29 cellular contexts compared by ENCODE assay signal in genomic region chr17:16953347-16953746, GRCh38. TPM values are rescaled to one million over a fixed set of nuclear protein-coding genes. Genes with fewer than 3 reads are reported as not detected.
"Had no signal": no experiment of that assay in that cellular context is flagged by ENCODE, and none has a peak within 500 bp of the region (broad histone marks: within the 10 kb centered on the region; RNA-seq: fewer than 3 reads in every experiment).

No MANE protein-coding gene starts in this region.

- H2AFZ ChIP-seq: hepatocyte, neural progenitor cell had no signal

- H3K4me1 ChIP-seq: foreskin keratinocyte, lower lobe of right lung, neural progenitor cell, sigmoid colon, transverse colon, uterus had no signal

- H3K36me3 ChIP-seq: lower lobe of right lung, neural progenitor cell, sigmoid colon, transverse colon, uterus had no signal

- H3K27ac Mint-ChIP-seq: activated CD8-positive, alpha-beta T cell treated with anti-CD3 and anti-CD28 coated beads for 36 hours; activated naive CD4-positive, alpha-beta T cell treated with anti-CD3 and anti-CD28 coated beads, Interleukin-2, amount 10 ng/mL, durations not matched to agents 7 days and 5 days; mesothelial cell of epicardium; naive thymus-derived CD8-positive, alpha-beta T cell; neural progenitor cell; progenitor cell of endocrine pancreas; T-cell; WTC11 had no signal

- H3K79me2 ChIP-seq: hepatocyte had no signal

- H3K4me1 Mint-ChIP-seq: activated naive CD4-positive, alpha-beta T cell treated with anti-CD3 and anti-CD28 coated beads, Interleukin-2, amount 10 ng/mL, durations not matched to agents 7 days and 5 days; immature natural killer cell; mesothelial cell of epicardium; naive thymus-derived CD8-positive, alpha-beta T cell; neural progenitor cell; T-cell; WTC11 had no signal

- H3K27me3 Mint-ChIP-seq: stimulated activated naive B cell treated with anti-CD40 and anti-IgM and Interleukin-4, amounts not matched to agents 10 μg/mL and 1 μg/mL and 100 μg/mL, for 72 hours had no signal

- H3K4me3 Mint-ChIP-seq: activated CD8-positive, alpha-beta T cell treated with anti-CD3 and anti-CD28 coated beads for 36 hours; activated naive CD4-positive, alpha-beta T cell treated with anti-CD3 and anti-CD28 coated beads, Interleukin-2, amount 10 ng/mL, durations not matched to agents 7 days and 5 days; immature natural killer cell; mesothelial cell of epicardium; naive thymus-derived CD8-positive, alpha-beta T cell; neural progenitor cell; stimulated activated naive B cell treated with anti-CD40 and anti-IgM and Interleukin-4, amounts not matched to agents 10 μg/mL and 1 μg/mL and 100 μg/mL, for 72 hours; T-cell; WTC11 had no signal

- H3K4me3 ChIP-seq: coronary artery, hepatocyte, lower lobe of right lung, neural progenitor cell, sigmoid colon, smooth muscle cell, transverse colon, uterus had no signal

- ATAC-seq: activated CD8-positive, alpha-beta T cell treated with anti-CD3 and anti-CD28 coated beads for 36 hours; foreskin keratinocyte; left lobe of liver; lower lobe of right lung; naive thymus-derived CD8-positive, alpha-beta T cell; T-cell; WTC11 had no signal

- DNase-seq: activated CD4-positive, alpha-beta T cell treated with anti-CD3 and anti-CD28 coated beads for 48 hours; activated CD8-positive, alpha-beta T cell treated with anti-CD3 and anti-CD28 coated beads for 36 hours; activated effector memory CD4-positive, alpha-beta T cell treated with anti-CD3 and anti-CD28 coated beads, Interleukin-2, amount 50 U/mL, for 16 hours; activated naive CD4-positive, alpha-beta T cell treated with anti-CD3 and anti-CD28 coated beads, Interleukin-2, amount 10 ng/mL, durations not matched to agents 7 days and 5 days; cerebellar nuclear complex; foreskin keratinocyte; immature natural killer cell; lower lobe of right lung; naive thymus-derived CD8-positive, alpha-beta T cell; retina; stimulated activated CD4-positive, alpha-beta T cell treated with anti-CD3 and anti-CD28 coated beads, Interleukin-15, amount 100 ng/mL, for 24 hours; stimulated activated naive B cell treated with anti-CD40 and anti-IgM and Interleukin-4, amounts not matched to agents 10 μg/mL and 1 μg/mL and 100 μg/mL, for 72 hours; T-cell; transverse colon; uterus had no signal

- H3K27ac ChIP-seq: coronary artery, foreskin keratinocyte, hepatocyte, lower lobe of right lung, neural progenitor cell, sigmoid colon, transverse colon, uterus had no signal

- H3K4me2 ChIP-seq: hepatocyte, neural progenitor cell, smooth muscle cell had no signal

RNA-seq across cellular contexts. Expression of gene TNFRSF13B, which starts 18.6 kb away (rescaled TPM):
- total RNA-seq: activated CD8-positive, alpha-beta T cell treated with anti-CD3 and anti-CD28 coated beads for 36 hours; epithelial cell of proximal tubule; fibroblast of lung; foreskin keratinocyte; hepatocyte; kidney epithelial cell; left lobe of liver; mesothelial cell of epicardium; osteoblast; progenitor cell of endocrine pancreas; sigmoid colon; smooth muscle cell; temporal lobe; uterus; WTC11 had no signal
